In the genomic region with DNA sequence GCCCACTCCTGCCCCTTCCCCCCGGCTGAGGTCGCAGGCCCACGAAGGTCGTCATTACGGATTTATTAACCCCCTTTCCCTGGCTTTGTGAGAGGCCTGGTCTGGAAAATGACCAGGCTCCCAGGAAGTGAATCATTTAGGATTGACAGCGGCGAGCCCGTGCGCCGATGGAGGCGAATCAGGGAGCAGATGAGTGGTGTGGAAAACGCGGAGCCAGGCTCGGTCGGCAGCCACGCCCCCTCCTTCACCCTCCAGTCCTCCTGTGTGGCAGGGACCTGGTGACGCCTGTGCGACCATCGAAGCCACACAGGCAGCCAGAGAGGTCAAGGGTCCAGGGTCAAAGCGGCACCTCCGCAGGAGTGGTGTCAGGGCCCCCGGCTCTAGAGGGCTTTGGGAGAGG, we compare ENCODE assay signal across 1 cellular context.
TF ChIP-seq lines count a peak whose summit lies in the region.

No MANE protein-coding gene starts in this region.

TF ChIP-seq in GM23338, 12 proteins besides CTCF, POLR2A, EP300 and RAD21 (continued from another document):
- TF ChIP-seq, protein P1, sequence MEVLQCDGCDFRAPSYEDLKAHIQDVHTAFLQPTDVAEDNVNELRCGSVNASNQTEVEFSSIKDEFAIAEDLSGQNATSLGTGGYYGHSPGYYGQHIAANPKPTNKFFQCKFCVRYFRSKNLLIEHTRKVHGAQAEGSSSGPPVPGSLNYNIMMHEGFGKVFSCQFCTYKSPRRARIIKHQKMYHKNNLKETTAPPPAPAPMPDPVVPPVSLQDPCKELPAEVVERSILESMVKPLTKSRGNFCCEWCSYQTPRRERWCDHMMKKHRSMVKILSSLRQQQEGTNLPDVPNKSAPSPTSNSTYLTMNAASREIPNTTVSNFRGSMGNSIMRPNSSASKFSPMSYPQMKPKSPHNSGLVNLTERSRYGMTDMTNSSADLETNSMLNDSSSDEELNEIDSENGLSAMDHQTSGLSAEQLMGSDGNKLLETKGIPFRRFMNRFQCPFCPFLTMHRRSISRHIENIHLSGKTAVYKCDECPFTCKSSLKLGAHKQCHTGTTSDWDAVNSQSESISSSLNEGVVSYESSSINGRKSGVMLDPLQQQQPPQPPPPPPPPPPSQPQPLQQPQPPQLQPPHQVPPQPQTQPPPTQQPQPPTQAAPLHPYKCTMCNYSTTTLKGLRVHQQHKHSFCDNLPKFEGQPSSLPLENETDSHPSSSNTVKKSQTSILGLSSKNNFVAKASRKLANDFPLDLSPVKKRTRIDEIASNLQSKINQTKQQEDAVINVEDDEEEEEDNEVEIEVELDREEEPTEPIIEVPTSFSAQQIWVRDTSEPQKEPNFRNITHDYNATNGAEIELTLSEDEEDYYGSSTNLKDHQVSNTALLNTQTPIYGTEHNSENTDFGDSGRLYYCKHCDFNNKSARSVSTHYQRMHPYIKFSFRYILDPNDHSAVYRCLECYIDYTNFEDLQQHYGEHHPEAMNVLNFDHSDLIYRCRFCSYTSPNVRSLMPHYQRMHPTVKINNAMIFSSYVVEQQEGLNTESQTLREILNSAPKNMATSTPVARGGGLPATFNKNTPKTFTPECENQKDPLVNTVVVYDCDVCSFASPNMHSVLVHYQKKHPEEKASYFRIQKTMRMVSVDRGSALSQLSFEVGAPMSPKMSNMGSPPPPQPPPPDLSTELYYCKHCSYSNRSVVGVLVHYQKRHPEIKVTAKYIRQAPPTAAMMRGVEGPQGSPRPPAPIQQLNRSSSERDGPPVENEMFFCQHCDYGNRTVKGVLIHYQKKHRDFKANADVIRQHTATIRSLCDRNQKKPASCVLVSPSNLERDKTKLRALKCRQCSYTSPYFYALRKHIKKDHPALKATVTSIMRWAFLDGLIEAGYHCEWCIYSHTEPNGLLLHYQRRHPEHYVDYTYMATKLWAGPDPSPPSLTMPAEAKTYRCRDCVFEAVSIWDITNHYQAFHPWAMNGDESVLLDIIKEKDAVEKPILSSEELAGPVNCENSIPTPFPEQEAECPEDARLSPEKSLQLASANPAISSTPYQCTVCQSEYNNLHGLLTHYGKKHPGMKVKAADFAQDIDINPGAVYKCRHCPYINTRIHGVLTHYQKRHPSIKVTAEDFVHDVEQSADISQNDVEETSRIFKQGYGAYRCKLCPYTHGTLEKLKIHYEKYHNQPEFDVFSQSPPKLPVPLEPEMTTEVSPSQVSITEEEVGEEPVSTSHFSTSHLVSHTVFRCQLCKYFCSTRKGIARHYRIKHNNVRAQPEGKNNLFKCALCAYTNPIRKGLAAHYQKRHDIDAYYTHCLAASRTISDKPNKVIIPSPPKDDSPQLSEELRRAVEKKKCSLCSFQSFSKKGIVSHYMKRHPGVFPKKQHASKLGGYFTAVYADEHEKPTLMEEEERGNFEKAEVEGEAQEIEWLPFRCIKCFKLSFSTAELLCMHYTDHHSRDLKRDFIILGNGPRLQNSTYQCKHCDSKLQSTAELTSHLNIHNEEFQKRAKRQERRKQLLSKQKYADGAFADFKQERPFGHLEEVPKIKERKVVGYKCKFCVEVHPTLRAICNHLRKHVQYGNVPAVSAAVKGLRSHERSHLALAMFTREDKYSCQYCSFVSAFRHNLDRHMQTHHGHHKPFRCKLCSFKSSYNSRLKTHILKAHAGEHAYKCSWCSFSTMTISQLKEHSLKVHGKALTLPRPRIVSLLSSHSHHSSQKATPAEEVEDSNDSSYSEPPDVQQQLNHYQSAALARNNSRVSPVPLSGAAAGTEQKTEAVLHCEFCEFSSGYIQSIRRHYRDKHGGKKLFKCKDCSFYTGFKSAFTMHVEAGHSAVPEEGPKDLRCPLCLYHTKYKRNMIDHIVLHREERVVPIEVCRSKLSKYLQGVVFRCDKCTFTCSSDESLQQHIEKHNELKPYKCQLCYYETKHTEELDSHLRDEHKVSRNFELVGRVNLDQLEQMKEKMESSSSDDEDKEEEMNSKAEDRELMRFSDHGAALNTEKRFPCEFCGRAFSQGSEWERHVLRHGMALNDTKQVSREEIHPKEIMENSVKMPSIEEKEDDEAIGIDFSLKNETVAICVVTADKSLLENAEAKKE (CRISPR knock-in tag; IDR thresholded peaks at IDR 0.05): no peak
- TF ChIP-seq POLR2AphosphoS5 (IDR thresholded peaks at IDR 0.05; ENCODE audit: low read depth) (no peak), ZNF331 (CRISPR knock-in tag; IDR thresholded peaks at IDR 0.05; ENCODE audit: low read depth) (no peak), REST (IDR thresholded peaks at IDR 0.05; ENCODE audit: unreplicated experiment) (no peak)
